8 cellular contexts compared by ENCODE assay signal in the genomic region with DNA sequence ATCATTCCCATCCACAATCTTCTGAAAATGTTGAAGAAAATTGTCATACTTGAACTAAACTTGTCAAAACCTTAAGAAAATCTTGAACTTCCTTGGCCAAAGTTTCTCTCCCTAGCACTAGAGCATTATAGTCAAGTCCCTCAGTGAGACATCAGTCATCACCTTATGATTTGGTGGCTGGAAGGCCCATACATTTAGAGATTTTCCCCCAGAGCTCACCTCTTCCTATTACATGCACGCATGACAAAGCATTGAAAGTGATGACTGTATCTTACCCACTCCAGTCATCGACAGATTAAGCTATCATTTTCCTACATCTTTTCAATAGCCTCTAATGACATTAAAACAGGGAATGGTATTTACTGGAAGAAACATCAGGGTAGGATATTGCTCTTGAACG.
DNase-seq lines count a peak whose midpoint lies in the region; ATAC-seq lines count a peak whose summit lies in the region.
"Not testable (repeated sequence)": the region's sequence is repeated elsewhere in the genome, so short reads cannot be mapped to it uniquely, and the experiment has no call there.

No MANE protein-coding gene starts in this region.

- H4K20me1 ChIP-seq in BLaER1: not testable (repeated sequence)

- H3K4me1 Mint-ChIP-seq in T-helper 2 cell treated with Interferon-gamma antibody and Interleukin-4, amounts not matched to agents 5 μg/mL and 100 μg/mL, for 36 hours (ENCODE audit: low read depth): peaks cover 20% of the 10 kb centered on the region
- peaks cover 21% of the 10 kb centered on the region for H3K4me1 Mint-ChIP-seq in activated CD4-positive, alpha-beta memory T cell treated with anti-CD3 and anti-CD28 coated beads for 36 hours (ENCODE audit: low read depth)
- peaks cover 24% of the 10 kb centered on the region for H3K4me1 Mint-ChIP-seq in activated T-cell treated with anti-CD3 and anti-CD28 coated beads, Interleukin-2, amount 50 U/mL, for 72 hours (ENCODE audit: low read depth)
- peaks cover 18% of the 10 kb centered on the region for H3K4me1 Mint-ChIP-seq in activated naive CD8-positive, alpha-beta T cell treated with anti-CD3 and anti-CD28 coated beads, Interleukin-2, amount 50 U/mL, for 24 hours

- H3K36me3 ChIP-seq in BLaER1; KOPT-K1 (ENCODE audit: insufficient read depth, low read length): not testable (repeated sequence)

- H3K9ac ChIP-seq in BLaER1: not testable (repeated sequence)

- ATAC-seq in activated T-cell treated with anti-CD3 and anti-CD28 coated beads, Interleukin-2, amount 50 U/mL, for 72 hours (replicated peaks in 1 of 2): peak; percentile 87 to 89
- ATAC-seq in activated naive CD8-positive, alpha-beta T cell treated with anti-CD3 and anti-CD28 coated beads, Interleukin-2, amount 50 U/mL, for 24 hours: peak; percentile 80
- peak; percentile 81 for ATAC-seq in stimulated activated naive CD8-positive, alpha-beta T cell treated with anti-CD3 and anti-CD28 coated beads, Interleukin-15, Interleukin-2, amounts not matched to agents 100 U/mL and 50 U/mL, for 24 hours

- CTCF ChIA-PET in activated CD4-positive, alpha-beta memory T cell treated with anti-CD3 and anti-CD28 coated beads for 36 hours (lab: Charles Lee): interaction anchor here (0.9 to 3.7 kb wide), 14 partner anchors 10 to 143 kb away, joined by 3 to 28 read pairs (median 4); no protein-coding TSS in a partner anchor

- H3K27me3 Mint-ChIP-seq in T-helper 2 cell treated with Interferon-gamma antibody and Interleukin-4, amounts not matched to agents 5 μg/mL and 100 μg/mL, for 36 hours (ENCODE audit: low read depth); activated CD4-positive, alpha-beta memory T cell treated with anti-CD3 and anti-CD28 coated beads for 36 hours; activated T-cell treated with anti-CD3 and anti-CD28 coated beads, Interleukin-2, amount 50 U/mL, for 72 hours (ENCODE audit: low read depth); activated naive CD8-positive, alpha-beta T cell treated with anti-CD3 and anti-CD28 coated beads, Interleukin-2, amount 50 U/mL, for 24 hours: not testable (repeated sequence)

- peak overlapping the region; percentile 6 for H3K27ac Mint-ChIP-seq in T-helper 2 cell treated with Interferon-gamma antibody and Interleukin-4, amounts not matched to agents 5 μg/mL and 100 μg/mL, for 36 hours
- H3K27ac Mint-ChIP-seq in activated CD4-positive, alpha-beta memory T cell treated with anti-CD3 and anti-CD28 coated beads for 36 hours: peak overlapping the region; percentile 74
- peak overlapping the region; percentile 87 for H3K27ac Mint-ChIP-seq in activated T-cell treated with anti-CD3 and anti-CD28 coated beads, Interleukin-2, amount 50 U/mL, for 72 hours
- H3K27ac Mint-ChIP-seq in activated naive CD8-positive, alpha-beta T cell treated with anti-CD3 and anti-CD28 coated beads, Interleukin-2, amount 50 U/mL, for 24 hours: peak overlapping the region; percentile 67

- POLR2A ChIA-PET in activated CD4-positive, alpha-beta memory T cell treated with anti-CD3 and anti-CD28 coated beads for 36 hours (lab: Charles Lee): interaction anchor here (1.0 to 1.6 kb wide), 5 partner anchors 14 to 80 kb away, joined by 3 to 11 read pairs (median 7); no protein-coding TSS in a partner anchor

- intact Hi-C loops in activated CD4-positive, alpha-beta memory T cell treated with anti-CD3 and anti-CD28 coated beads for 36 hours (cut with micrococcal nuclease): not testable (repeated sequence)

- not testable (repeated sequence) for H3K4me3 ChIP-seq in BLaER1

- not testable (repeated sequence) for H3K9me3 ChIP-seq in BLaER1; KOPT-K1 (ENCODE audit: insufficient read depth, low read length, poor library complexity, severe bottlenecking)

- H3K27ac ChIP-seq in BLaER1: not testable (repeated sequence)
- peak overlapping the region; percentile 40 for H3K27ac ChIP-seq in KOPT-K1 (ENCODE audit: low read depth, low read length, poor library complexity, severe bottlenecking)

- H3K4me2 ChIP-seq in BLaER1: peak overlapping the region; percentile 22; the same call in 1 of the 2 replicates

- H3K27me3 ChIP-seq in BLaER1: not testable (repeated sequence)

- peak; percentile 52 for DNase-seq in T-helper 2 cell treated with Interferon-gamma antibody and Interleukin-4, amounts not matched to agents 5 μg/mL and 100 μg/mL, for 36 hours (ENCODE audit: low spot score)
- peak; percentile 42 for DNase-seq in activated CD4-positive, alpha-beta memory T cell treated with anti-CD3 and anti-CD28 coated beads for 36 hours
- DNase-seq in activated T-cell treated with anti-CD3 and anti-CD28 coated beads, Interleukin-2, amount 50 U/mL, for 72 hours: peak; percentile 45 to 49
- not testable (repeated sequence) for DNase-seq in activated naive CD8-positive, alpha-beta T cell treated with anti-CD3 and anti-CD28 coated beads, Interleukin-2, amount 50 U/mL, for 24 hours; stimulated activated naive CD8-positive, alpha-beta T cell treated with anti-CD3 and anti-CD28 coated beads, Interleukin-15, Interleukin-2, amounts not matched to agents 100 U/mL and 50 U/mL, for 24 hours
- peak; percentile 34 for DNase-seq in stimulated activated CD4-positive, alpha-beta T cell treated with anti-CD3 and anti-CD28 coated beads, Interleukin-1b, Interleukin-23, amount 100 ng/mL, for 48 hours

- peaks cover 16% of the 10 kb centered on the region; the same call in 1 of the 2 replicates for H3K4me1 ChIP-seq in BLaER1

- not testable (repeated sequence) for H3K9me3 Mint-ChIP-seq in T-helper 2 cell treated with Interferon-gamma antibody and Interleukin-4, amounts not matched to agents 5 μg/mL and 100 μg/mL, for 36 hours; activated CD4-positive, alpha-beta memory T cell treated with anti-CD3 and anti-CD28 coated beads for 36 hours; activated T-cell treated with anti-CD3 and anti-CD28 coated beads, Interleukin-2, amount 50 U/mL, for 72 hours; activated naive CD8-positive, alpha-beta T cell treated with anti-CD3 and anti-CD28 coated beads, Interleukin-2, amount 50 U/mL, for 24 hours

- not testable (repeated sequence) for H3K4me3 Mint-ChIP-seq in T-helper 2 cell treated with Interferon-gamma antibody and Interleukin-4, amounts not matched to agents 5 μg/mL and 100 μg/mL, for 36 hours; activated CD4-positive, alpha-beta memory T cell treated with anti-CD3 and anti-CD28 coated beads for 36 hours; activated naive CD8-positive, alpha-beta T cell treated with anti-CD3 and anti-CD28 coated beads, Interleukin-2, amount 50 U/mL, for 24 hours
- peak overlapping the region; percentile 39 to 44 for H3K4me3 Mint-ChIP-seq in activated T-cell treated with anti-CD3 and anti-CD28 coated beads, Interleukin-2, amount 50 U/mL, for 72 hours

- not testable (repeated sequence) for H3K36me3 Mint-ChIP-seq in T-helper 2 cell treated with Interferon-gamma antibody and Interleukin-4, amounts not matched to agents 5 μg/mL and 100 μg/mL, for 36 hours (ENCODE audit: low read depth); activated CD4-positive, alpha-beta memory T cell treated with anti-CD3 and anti-CD28 coated beads for 36 hours; activated T-cell treated with anti-CD3 and anti-CD28 coated beads, Interleukin-2, amount 50 U/mL, for 72 hours (ENCODE audit: insufficient read depth in 2 of 2); activated naive CD8-positive, alpha-beta T cell treated with anti-CD3 and anti-CD28 coated beads, Interleukin-2, amount 50 U/mL, for 24 hours (ENCODE audit: low read depth)

Comparison
In these comparisons a context has a peak if more than half of its experiments do, and no peak if none do; other contexts are left out.
1. H3K27ac Mint-ChIP-seq: peak in every context shown above with its lines; median percentile 87 in activated T-cell treated with anti-CD3 and anti-CD28 coated beads, Interleukin-2, amount 50 U/mL, for 72 hours; 74 in activated CD4-positive, alpha-beta memory T cell treated with anti-CD3 and anti-CD28 coated beads for 36 hours; 67 in activated naive CD8-positive, alpha-beta T cell treated with anti-CD3 and anti-CD28 coated beads, Interleukin-2, amount 50 U/mL, for 24 hours; 6 in T-helper 2 cell treated with Interferon-gamma antibody and Interleukin-4, amounts not matched to agents 5 μg/mL and 100 μg/mL, for 36 hours.